In genomic region chr2:71070294-71071025, GRCh38 we compare ENCODE assay signal across 8 cellular contexts. TPM values are rescaled to one million over a fixed set of nuclear protein-coding genes. Genes with fewer than 3 reads are reported as not detected.
A peak's percentile ranks its signal among the peaks of the same experiment; 100 is the strongest.
DNase-seq lines count a peak whose midpoint lies in the region; FAIRE-seq and TF ChIP-seq lines count a peak whose summit lies in the region.

No MANE protein-coding gene starts in this region.

- H3K4me3 Mint-ChIP-seq in activated CD4-positive, alpha-beta memory T cell treated with anti-CD3 and anti-CD28 coated beads for 36 hours: no peak overlapping the region

- no peaks in the 10 kb centered on the region for H3K36me3 ChIP-seq in testis (ENCODE audit: low read depth, missing control alignments)

- H3K27me3 Mint-ChIP-seq in activated CD4-positive, alpha-beta memory T cell treated with anti-CD3 and anti-CD28 coated beads for 36 hours: no peaks in the 10 kb centered on the region

- DNase-seq in DMS114 treated with DMSO at 0.1 percent for 48 hours (lab: John Stamatoyannopoulos, UW; ENCODE audit: unreplicated experiment): peak; percentile 56
- peak; percentile 58 for DNase-seq in HT-29 (ENCODE audit: low spot score)
- DNase-seq in activated CD4-positive, alpha-beta memory T cell treated with anti-CD3 and anti-CD28 coated beads for 36 hours: no peak
- DNase-seq in iPS DF 19.7 (ENCODE audit: low read depth, low spot score): peak; percentile 30
- DNase-seq in testis: no peak
- DNase-seq in NCI-H2196 (lab: John Stamatoyannopoulos, UW; ENCODE audit: unreplicated experiment): no peak
- no peak for DNase-seq in H54 (ENCODE audit: insufficient read length, low spot score)
- no peak for DNase-seq in HuH-7.5 (ENCODE audit: low spot score)

- intact Hi-C loops in activated CD4-positive, alpha-beta memory T cell treated with anti-CD3 and anti-CD28 coated beads for 36 hours (cut with micrococcal nuclease): loop anchor here (2.0 kb wide), 1 partner anchor 48 kb away; no protein-coding TSS in a partner anchor
- intact Hi-C loops in testis (cut with DNase I; ENCODE audit: low total_unique reads): no loop called here

- 64 to 67% methylated on average over 9 to 10 of the region's 10 CpGs for WGBS in testis, 2 donors

- H3K36me3 Mint-ChIP-seq in activated CD4-positive, alpha-beta memory T cell treated with anti-CD3 and anti-CD28 coated beads for 36 hours: peaks cover 15% of the 10 kb centered on the region

- TF ChIP-seq POLR2A in testis (IDR thresholded peaks at IDR 0.05): no peak
- TF ChIP-seq POLR2A in H54 (IDR thresholded peaks at IDR 0.05; ENCODE audit: low read depth, low read length): no peak

- POLR2A ChIA-PET in activated CD4-positive, alpha-beta memory T cell treated with anti-CD3 and anti-CD28 coated beads for 36 hours (lab: Charles Lee): interaction anchor here (0.8 to 2.7 kb wide), 3 partner anchors 12 to 60 kb away, joined by 4 to 20 read pairs (median 7); partner anchors contain the start of genes MCEE and MPHOSPH10

- H3K9me3 Mint-ChIP-seq in activated CD4-positive, alpha-beta memory T cell treated with anti-CD3 and anti-CD28 coated beads for 36 hours: no peaks in the 10 kb centered on the region

- no peak overlapping the region for H3K4me3 ChIP-seq in testis

- H3K27ac Mint-ChIP-seq in activated CD4-positive, alpha-beta memory T cell treated with anti-CD3 and anti-CD28 coated beads for 36 hours: peak overlapping the region; percentile 7

- no peak overlapping the region for H3K27ac ChIP-seq in testis

- peaks cover 9% of the 10 kb centered on the region for H3K4me1 ChIP-seq in testis

- FAIRE-seq in H54 (lab: Jason Lieb, UNC): no peak

- peak in 2 of 3 experiments; percentile 4 to 18 for TF ChIP-seq CTCF in testis (IDR thresholded peaks at IDR 0.05)

- no peaks in the 10 kb centered on the region for H3K9me3 ChIP-seq in testis

- no peaks in the 10 kb centered on the region for H3K27me3 ChIP-seq in testis

- CTCF ChIA-PET in activated CD4-positive, alpha-beta memory T cell treated with anti-CD3 and anti-CD28 coated beads for 36 hours (lab: Charles Lee): interaction anchor here (0.5 to 5.4 kb wide), 11 partner anchors 10 to 261 kb away, joined by 3 to 27 read pairs (median 4); partner anchors contain the start of genes MCEE, MPHOSPH10 and ZNF638

- H3K4me1 Mint-ChIP-seq in activated CD4-positive, alpha-beta memory T cell treated with anti-CD3 and anti-CD28 coated beads for 36 hours (ENCODE audit: low read depth): peaks cover 62% of the 10 kb centered on the region

RNA-seq across cellular contexts. Expression of gene NAGK, which starts 2.0 kb away (rescaled TPM):
- total RNA-seq in HT-29 (2014; rRNA removed; shearing (Covaris generic)): 17.8 and 29.7 TPM in 2 replicates
- 10 to 100 TPM; 47.5 to 54.7 TPM for total RNA-seq in activated CD4-positive, alpha-beta memory T cell treated with anti-CD3 and anti-CD28 coated beads for 36 hours
- 10 to 100 TPM; 77.5 to 87.5 TPM for total RNA-seq in testis
- polyA plus RNA-seq in testis (ENCODE audit: insufficient read depth, low read depth, low replicate concordance): 153 TPM

RNA-seq across cellular contexts. Expression of gene MCEE, which starts 59.6 kb away (rescaled TPM):
- 12.6 and 14.6 TPM in 2 replicates for total RNA-seq in HT-29 (2014; rRNA removed; shearing (Covaris generic))
- total RNA-seq in activated CD4-positive, alpha-beta memory T cell treated with anti-CD3 and anti-CD28 coated beads for 36 hours: 10 to 100 TPM; 12.0 to 16.1 TPM
- total RNA-seq in testis: 10 to 100 TPM; 10.7 to 14.6 TPM
- polyA plus RNA-seq in testis (ENCODE audit: insufficient read depth, low read depth, low replicate concordance): 7.7 TPM

RNA-seq across cellular contexts. Expression of gene MPHOSPH10, which starts 60.0 kb away (rescaled TPM):
- 12.3 and 13.0 TPM in 2 replicates for total RNA-seq in HT-29 (2014; rRNA removed; shearing (Covaris generic))
- total RNA-seq in activated CD4-positive, alpha-beta memory T cell treated with anti-CD3 and anti-CD28 coated beads for 36 hours: 10 to 100 TPM; 37.1 to 38.5 TPM
- 10 to 100 TPM; 19.9 to 25.6 TPM for total RNA-seq in testis
- polyA plus RNA-seq in testis (ENCODE audit: insufficient read depth, low read depth, low replicate concordance): 6.4 TPM

Comparison
In these comparisons a context has a peak if more than half of its experiments do, and no peak if none do; other contexts are left out.
1. DNase-seq: peak in DMS114 treated with DMSO at 0.1 percent for 48 hours (single experiment), HT-29 (single experiment) and iPS DF 19.7 (single experiment); none in activated CD4-positive, alpha-beta memory T cell treated with anti-CD3 and anti-CD28 coated beads for 36 hours (single experiment), testis (single experiment), NCI-H2196 (single experiment), H54 (single experiment) and HuH-7.5 (single experiment).